22 cellular contexts compared by ENCODE assay signal in the genomic region with DNA sequence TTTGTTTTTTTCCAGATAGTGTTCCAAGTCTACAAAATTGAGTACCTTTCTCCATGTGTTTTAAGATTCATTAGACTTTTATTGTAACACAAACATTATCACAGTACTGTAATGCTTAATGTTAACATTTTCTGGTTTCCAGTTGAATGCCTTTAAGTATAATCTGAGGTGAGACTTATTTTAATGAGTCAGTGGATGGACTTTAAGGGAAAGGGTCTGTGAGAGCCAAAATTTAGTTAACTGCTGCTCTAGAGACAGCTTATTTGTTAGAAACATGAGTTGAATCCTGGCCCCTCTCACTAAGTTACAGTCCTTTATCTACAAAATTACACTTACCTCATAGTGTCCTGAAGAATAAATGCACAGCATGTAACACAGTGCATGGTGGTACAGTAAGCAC.
"Had no signal": no experiment of that assay in that cellular context is flagged by ENCODE, and none has a peak within 500 bp of the region (broad histone marks: within the 10 kb centered on the region; RNA-seq: fewer than 3 reads in every experiment).

No MANE protein-coding gene starts in this region.

- H3K27ac Mint-ChIP-seq: activated CD4-positive, alpha-beta memory T cell treated with anti-CD3 and anti-CD28 coated beads for 36 hours; activated naive CD4-positive, alpha-beta T cell treated with anti-CD3 and anti-CD28 coated beads, Interleukin-2, amount 50 U/mL, for 24 hours; endodermal cell; natural killer cell; progenitor cell of endocrine pancreas; stimulated activated naive B cell treated with anti-CD40 and anti-IgM and Interleukin-4, amounts not matched to agents 10 μg/mL and 1 μg/mL and 100 μg/mL, for 72 hours had no signal

- H3K4me1 Mint-ChIP-seq: activated naive CD4-positive, alpha-beta T cell treated with anti-CD3 and anti-CD28 coated beads, Interleukin-2, amount 50 U/mL, for 24 hours; central memory CD8-positive, alpha-beta T cell; endodermal cell; natural killer cell; stimulated activated naive B cell treated with anti-CD40 and anti-IgM and Interleukin-4, amounts not matched to agents 10 μg/mL and 1 μg/mL and 100 μg/mL, for 72 hours had no signal

- H3K27me3 Mint-ChIP-seq: activated CD4-positive, alpha-beta memory T cell treated with anti-CD3 and anti-CD28 coated beads for 36 hours; progenitor cell of endocrine pancreas; stimulated activated naive B cell treated with anti-CD40 and anti-IgM and Interleukin-4, amounts not matched to agents 10 μg/mL and 1 μg/mL and 100 μg/mL, for 72 hours had no signal

- H3K4me3 Mint-ChIP-seq: activated CD4-positive, alpha-beta memory T cell treated with anti-CD3 and anti-CD28 coated beads for 36 hours; activated naive CD4-positive, alpha-beta T cell treated with anti-CD3 and anti-CD28 coated beads, Interleukin-2, amount 50 U/mL, for 24 hours; central memory CD8-positive, alpha-beta T cell; endodermal cell; natural killer cell; stimulated activated naive B cell treated with anti-CD40 and anti-IgM and Interleukin-4, amounts not matched to agents 10 μg/mL and 1 μg/mL and 100 μg/mL, for 72 hours had no signal

- H3K9me3 Mint-ChIP-seq: activated CD4-positive, alpha-beta memory T cell treated with anti-CD3 and anti-CD28 coated beads for 36 hours; activated naive CD4-positive, alpha-beta T cell treated with anti-CD3 and anti-CD28 coated beads, Interleukin-2, amount 50 U/mL, for 24 hours; central memory CD8-positive, alpha-beta T cell; endodermal cell; natural killer cell; stimulated activated naive B cell treated with anti-CD40 and anti-IgM and Interleukin-4, amounts not matched to agents 10 μg/mL and 1 μg/mL and 100 μg/mL, for 72 hours had no signal

- H3K4me3 ChIP-seq: breast epithelium, coronary artery, esophagus squamous epithelium, gastrocnemius medialis, heart left ventricle, left lung, lung, transverse colon had no signal

- H3K36me3 Mint-ChIP-seq: activated CD4-positive, alpha-beta memory T cell treated with anti-CD3 and anti-CD28 coated beads for 36 hours; activated naive CD4-positive, alpha-beta T cell treated with anti-CD3 and anti-CD28 coated beads, Interleukin-2, amount 50 U/mL, for 24 hours; natural killer cell; stimulated activated naive B cell treated with anti-CD40 and anti-IgM and Interleukin-4, amounts not matched to agents 10 μg/mL and 1 μg/mL and 100 μg/mL, for 72 hours had no signal

- ATAC-seq: gastrocnemius medialis; heart left ventricle; natural killer cell; stimulated activated naive B cell treated with anti-CD40 and anti-IgM and Interleukin-4, amounts not matched to agents 10 μg/mL and 1 μg/mL and 100 μg/mL, for 72 hours had no signal

- DNase-seq: activated CD4-positive, alpha-beta memory T cell treated with anti-CD3 and anti-CD28 coated beads for 36 hours; activated CD4-positive, alpha-beta T cell treated with anti-CD3 and anti-CD28 coated beads for 48 hours; activated gamma-delta T cell; aorta; endodermal cell; esophagus squamous epithelium; gastrocnemius medialis; heart left ventricle; kidney; left lung; midbrain; natural killer cell; stimulated activated CD4-positive, alpha-beta T cell treated with anti-CD3 and anti-CD28 coated beads, Interleukin-2, amount 100 ng/mL, for 48 hours; stimulated activated CD8-positive, alpha-beta memory T cell treated with anti-CD3 and anti-CD28 coated beads, Interleukin-4, amount 100 ng/mL, for 48 hours; stimulated activated naive B cell treated with anti-CD40 and anti-IgM and Interleukin-4, amounts not matched to agents 10 μg/mL and 1 μg/mL and 100 μg/mL, for 72 hours; transverse colon had no signal
